ENCODE assay signal across 12 cellular contexts in genomic region chr9:77926314-77926959, GRCh38.
DNase-seq lines count a peak whose midpoint lies in the region; ATAC-seq and TF ChIP-seq lines count a peak whose summit lies in the region.
"Had no signal": no experiment of that assay in that cellular context is flagged by ENCODE, and none has a peak within 500 bp of the region (broad histone marks: within the 10 kb centered on the region; RNA-seq: fewer than 3 reads in every experiment).

No MANE protein-coding gene starts in this region.

- dilution Hi-C loops in mammary epithelial cell (cut with HindIII; ENCODE audit: low sequenced_read_pairs), result no loop called here

- H3K9me3 Mint-ChIP-seq in CD4-positive, CD25-positive, alpha-beta regulatory T cell, result no peaks in the 10 kb centered on the region
- H3K9me3 Mint-ChIP-seq in mesothelial cell of epicardium, result no peaks in the 10 kb centered on the region
- H3K9me3 Mint-ChIP-seq: central memory CD8-positive, alpha-beta T cell had no signal

- H3K4me2 ChIP-seq in mammary epithelial cell (ENCODE audit: insufficient read depth, low read depth, low read length), result peak overlapping the region; percentile 55

- ATAC-seq in CD4-positive, CD25-positive, alpha-beta regulatory T cell (ENCODE audit: low read depth in 2 of 2), result no peak
- ATAC-seq in GM19455 (IDR thresholded peaks at IDR 0.05; ENCODE audit: unreplicated experiment) (no peak), heart right ventricle (no peak)

- H3K27ac Mint-ChIP-seq in CD4-positive, CD25-positive, alpha-beta regulatory T cell, result peak overlapping the region in 2 of 3 donors; percentile 5 to 9
- H3K27ac Mint-ChIP-seq in mesothelial cell of epicardium, result peak overlapping the region; percentile 71

- no peak overlapping the region for H3K4me3 ChIP-seq in CD4-positive, CD25-positive, alpha-beta regulatory T cell (ENCODE audit: low read depth, low read length)
- H3K4me3 ChIP-seq in mammary epithelial cell (replicated peaks in 1 of 3; ENCODE audit: insufficient read depth in 1 of 3, low read depth in 2 of 3, low read length in 3 of 3) (no peak overlapping the region), heart right ventricle (no peak overlapping the region)
- H3K4me3 ChIP-seq: tibial artery had no signal

- in situ Hi-C loops in mammary epithelial cell (cut with MboI; ENCODE audit: low sequenced_read_pairs in 2 of 2), result no loop called here

- WGBS in mammary epithelial cell (ENCODE audit: low coverage, missing lambda C conversion rate), result 96% methylated on average over 2 of the region's 2 CpGs
- 96 to 97% methylated on average over 2 of the region's 2 CpGs for WGBS in heart right ventricle, 2 donors

- CTCF ChIA-PET in mammary epithelial cell (lab: Charles Lee; ENCODE audit: low non-redundant PET), result no interaction called here

- no peaks in the 10 kb centered on the region for H3K27me3 Mint-ChIP-seq in CD4-positive, CD25-positive, alpha-beta regulatory T cell
- H3K27me3 Mint-ChIP-seq in mesothelial cell of epicardium (ENCODE audit: low read depth), result no peaks in the 10 kb centered on the region
- H3K27me3 Mint-ChIP-seq: central memory CD8-positive, alpha-beta T cell had no signal

- H2AFZ ChIP-seq in mammary epithelial cell (ENCODE audit: low read depth, low read length), result no peak overlapping the region

- H3K79me2 ChIP-seq in mammary epithelial cell (ENCODE audit: insufficient read depth, low read length), result peaks cover 71% of the 10 kb centered on the region

- no peaks in the 10 kb centered on the region for H3K27me3 ChIP-seq in CD4-positive, CD25-positive, alpha-beta regulatory T cell (ENCODE audit: control insufficient read depth, insufficient read depth, low read length)
- H3K27me3 ChIP-seq in mammary epithelial cell (ENCODE audit: insufficient read depth, low read length) (no peaks in the 10 kb centered on the region), heart right ventricle (no peaks in the 10 kb centered on the region)
- H3K27me3 ChIP-seq: tibial artery had no signal

- H3K9ac ChIP-seq in mammary epithelial cell (ENCODE audit: insufficient read depth, low read length), result no peak overlapping the region

- peaks cover 4% of the 10 kb centered on the region for H3K4me1 ChIP-seq in CD4-positive, CD25-positive, alpha-beta regulatory T cell (ENCODE audit: control insufficient read depth, insufficient read depth, low read length, poor library complexity, severe bottlenecking)
- H3K4me1 ChIP-seq in mammary epithelial cell (ENCODE audit: insufficient read depth, low read length) (peaks cover 29% of the 10 kb centered on the region), heart right ventricle (peaks cover 0 to 47% (median 14%) of the 10 kb centered on the region in 9 donors)

- TF ChIP-seq CTCF in mammary epithelial cell (conservative IDR thresholded peaks at IDR 0.05 in 1 of 2, IDR thresholded peaks at IDR 0.05 in 1 of 2; ENCODE audit: extremely low read depth in 1 of 2, insufficient read depth in 1 of 2, low read depth in 1 of 2, low read length in 2 of 2) (no peak), mesothelial cell of epicardium (IDR thresholded peaks at IDR 0.05; ENCODE audit: unreplicated experiment) (no peak), heart right ventricle (IDR thresholded peaks at IDR 0.05) (no peak)

- BruUV-seq in mammary epithelial cell (replicated peaks; lab: Mats Ljungman, UMichigan), result no TSS peak

- H3K9me3 ChIP-seq in CD4-positive, CD25-positive, alpha-beta regulatory T cell (ENCODE audit: control insufficient read depth in 2 of 2, low read length in 2 of 2), result no peaks in the 10 kb centered on the region
- H3K9me3 ChIP-seq in mammary epithelial cell (replicated peaks; ENCODE audit: insufficient read depth, low read length) (no peaks in the 10 kb centered on the region), heart right ventricle (no peaks in the 10 kb centered on the region)
- H3K9me3 ChIP-seq: tibial artery had no signal

- peaks cover 10% of the 10 kb centered on the region for H3K36me3 ChIP-seq in CD4-positive, CD25-positive, alpha-beta regulatory T cell (ENCODE audit: control insufficient read depth, insufficient read depth, low read length)
- H3K36me3 ChIP-seq in mammary epithelial cell (ENCODE audit: insufficient read depth, low read length), result peaks cover 2% of the 10 kb centered on the region
- peaks cover 0 to 9% (median under 1%) of the 10 kb centered on the region in 9 donors for H3K36me3 ChIP-seq in heart right ventricle

- H3K4me1 Mint-ChIP-seq in CD4-positive, CD25-positive, alpha-beta regulatory T cell, result peaks cover 38 to 46% (median 42%) of the 10 kb centered on the region in 4 donors
- H3K4me1 Mint-ChIP-seq in mesothelial cell of epicardium, result peaks cover 14% of the 10 kb centered on the region
- H3K4me1 Mint-ChIP-seq: central memory CD8-positive, alpha-beta T cell had no signal

- H3K36me3 Mint-ChIP-seq in CD4-positive, CD25-positive, alpha-beta regulatory T cell, result peaks cover 17% of the 10 kb centered on the region
- H3K36me3 Mint-ChIP-seq in mesothelial cell of epicardium, result peaks cover 8% of the 10 kb centered on the region

- H4K20me1 ChIP-seq in mammary epithelial cell (ENCODE audit: insufficient read depth, low read length), result no peaks in the 10 kb centered on the region

- DNase-seq in CD4-positive, CD25-positive, alpha-beta regulatory T cell, result peak in 1 of 3 donors; percentile 64
- DNase-seq in LoVo (ENCODE audit: low spot score) (peak; percentile 64), mammary epithelial cell (peak; percentile 41), mesothelial cell of epicardium (ENCODE audit: low spot score in 2 of 2, unreplicated experiment in 2 of 2) (no peak), heart right ventricle (no peak), 8988T (no peak)
- no peak for DNase-seq in stimulated activated CD4-positive, alpha-beta T cell treated with anti-CD3 and anti-CD28 coated beads, Interleukin-4, amount 100 ng/mL, for 4 hours
- DNase-seq: DMS53, NCI-H1092, tibial artery had no signal

- H3K27ac ChIP-seq in CD4-positive, CD25-positive, alpha-beta regulatory T cell (ENCODE audit: insufficient read depth, low read length, poor library complexity, severe bottlenecking), result no peak overlapping the region
- peak overlapping the region; percentile 11 for H3K27ac ChIP-seq in mammary epithelial cell (ENCODE audit: insufficient read depth, low read depth, low read length)
- H3K27ac ChIP-seq in heart right ventricle, result no peak overlapping the region

- intact Hi-C loops in mammary epithelial cell (cut with micrococcal nuclease) (no loop called here), heart right ventricle (cut with DNase I) (no loop called here)

- H3K4me3 Mint-ChIP-seq in CD4-positive, CD25-positive, alpha-beta regulatory T cell, result peak overlapping the region in 1 of 4 donors; percentile 32
- H3K4me3 Mint-ChIP-seq in mesothelial cell of epicardium, result no peak overlapping the region
- H3K4me3 Mint-ChIP-seq: central memory CD8-positive, alpha-beta T cell had no signal

Comparison
In these comparisons a context has a peak if more than half of its experiments do, and no peak if none do; other contexts are left out.
1. DNase-seq: peak in LoVo (single experiment) and mammary epithelial cell (single experiment); none in mesothelial cell of epicardium (0 of 2), stimulated activated CD4-positive, alpha-beta T cell treated with anti-CD3 and anti-CD28 coated beads, Interleukin-4, amount 100 ng/mL, for 4 hours (0 of 2), heart right ventricle (0 of 2) and 8988T (single experiment).